ENCODE assay signal across 20 cellular contexts in the genomic region with DNA sequence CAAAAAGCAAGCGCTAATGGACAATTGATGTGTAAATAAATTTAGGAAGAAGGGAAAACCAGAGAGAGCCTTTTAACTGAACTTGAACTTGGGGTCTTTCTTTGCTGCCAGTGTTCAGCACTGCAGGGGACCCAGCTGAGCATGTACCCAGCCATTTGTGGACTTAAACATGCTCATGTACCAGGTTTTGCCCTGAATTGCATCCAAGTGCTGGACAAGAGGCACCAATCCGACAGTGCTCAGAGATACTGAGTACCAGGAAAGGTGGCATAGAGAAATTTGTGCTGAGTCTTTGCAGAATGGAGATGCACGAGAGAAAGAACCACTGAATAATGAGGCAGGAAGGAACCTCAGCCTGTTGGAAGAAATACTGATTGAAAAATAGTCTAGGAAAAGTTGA.
"Had no signal": no experiment of that assay in that cellular context is flagged by ENCODE, and none has a peak within 500 bp of the region (broad histone marks: within the 10 kb centered on the region; RNA-seq: fewer than 3 reads in every experiment).

No MANE protein-coding gene starts in this region.

- H3K9me3 Mint-ChIP-seq: activated CD4-positive, alpha-beta T cell treated with anti-CD3 and anti-CD28 coated beads, Interleukin-2, amount 10 ng/mL, durations not matched to agents 24 days and 14 days; activated naive CD4-positive, alpha-beta T cell treated with anti-CD3 and anti-CD28 coated beads for 36 hours; activated T-cell treated with anti-CD3 and anti-CD28 coated beads, Interleukin-2, amount 50 U/mL, for 24 hours; activated T-helper 2 cell treated with anti-CD3 and anti-CD28 coated beads, Interferon-gamma antibody, Interleukin-2, Interleukin-4, amounts not matched to agents 10 μg/mL and 5 μg/mL and 100 μg/mL, durations not matched to agents 14 hours and 24 hours and 36 hours; brain; naive B cell; stimulated activated naive CD8-positive, alpha-beta T cell treated with anti-CD3 and anti-CD28 coated beads, Interleukin-15, Interleukin-2, amounts not matched to agents 100 ng/mL and 50 ng/mL, for 24 hours; T-cell had no signal

- H3K27ac Mint-ChIP-seq: activated CD4-positive, alpha-beta T cell treated with anti-CD3 and anti-CD28 coated beads, Interleukin-2, amount 10 ng/mL, durations not matched to agents 24 days and 14 days; activated CD8-positive, alpha-beta T cell treated with anti-CD3 and anti-CD28 coated beads, Interleukin-2, amount 10 ng/mL, durations not matched to agents 7 days and 5 days; activated naive CD4-positive, alpha-beta T cell treated with anti-CD3 and anti-CD28 coated beads for 36 hours; activated T-cell treated with anti-CD3 and anti-CD28 coated beads, Interleukin-2, amount 50 U/mL, for 24 hours; activated T-helper 2 cell treated with anti-CD3 and anti-CD28 coated beads, Interferon-gamma antibody, Interleukin-2, Interleukin-4, amounts not matched to agents 10 μg/mL and 5 μg/mL and 100 μg/mL, durations not matched to agents 14 hours and 24 hours and 36 hours; naive B cell; stimulated activated naive CD8-positive, alpha-beta T cell treated with anti-CD3 and anti-CD28 coated beads, Interleukin-15, Interleukin-2, amounts not matched to agents 100 ng/mL and 50 ng/mL, for 24 hours; T-cell had no signal

- H3K4me3 Mint-ChIP-seq: activated CD4-positive, alpha-beta T cell treated with anti-CD3 and anti-CD28 coated beads, Interleukin-2, amount 10 ng/mL, durations not matched to agents 24 days and 14 days; activated CD8-positive, alpha-beta T cell treated with anti-CD3 and anti-CD28 coated beads, Interleukin-2, amount 10 ng/mL, durations not matched to agents 7 days and 5 days; activated naive CD4-positive, alpha-beta T cell treated with anti-CD3 and anti-CD28 coated beads for 36 hours; activated T-cell treated with anti-CD3 and anti-CD28 coated beads, Interleukin-2, amount 50 U/mL, for 24 hours; brain; naive B cell; stimulated activated naive CD8-positive, alpha-beta T cell treated with anti-CD3 and anti-CD28 coated beads, Interleukin-15, Interleukin-2, amounts not matched to agents 100 ng/mL and 50 ng/mL, for 24 hours; T-cell had no signal

- DNase-seq: activated CD4-positive, alpha-beta T cell treated with anti-CD3 and anti-CD28 coated beads, Interleukin-2, amount 10 ng/mL, durations not matched to agents 24 days and 14 days; activated CD8-positive, alpha-beta T cell treated with anti-CD3 and anti-CD28 coated beads, Interleukin-2, amount 10 ng/mL, durations not matched to agents 7 days and 5 days; activated naive CD4-positive, alpha-beta T cell treated with anti-CD3 and anti-CD28 coated beads for 36 hours; activated T-cell treated with anti-CD3 and anti-CD28 coated beads, Interleukin-2, amount 50 U/mL, for 24 hours; central memory CD4-positive, alpha-beta T cell; heart left ventricle; kidney glomerular epithelial cell; left ventricle myocardium inferior; mucosa of descending colon; naive B cell; T-cell had no signal

- H3K4me1 Mint-ChIP-seq: activated CD4-positive, alpha-beta T cell treated with anti-CD3 and anti-CD28 coated beads, Interleukin-2, amount 10 ng/mL, durations not matched to agents 24 days and 14 days; naive B cell; T-cell had no signal

- H3K27me3 ChIP-seq: gastroesophageal sphincter, heart left ventricle, right atrium auricular region, vagina had no signal

- H3K27ac ChIP-seq: left ventricle myocardium inferior, skin epidermis, vagina had no signal

- H3K36me3 Mint-ChIP-seq: naive B cell, T-cell had no signal

- H3K9me3 ChIP-seq: gastroesophageal sphincter, heart left ventricle, left ventricle myocardium inferior, mucosa of descending colon, right atrium auricular region, thoracic aorta, vagina had no signal

- H3K4me3 ChIP-seq: gastroesophageal sphincter, heart left ventricle, left ventricle myocardium inferior, mucosa of descending colon, right atrium auricular region, skin epidermis, vagina had no signal

- H3K27me3 Mint-ChIP-seq: brain, naive B cell had no signal

- ATAC-seq: activated CD8-positive, alpha-beta T cell treated with anti-CD3 and anti-CD28 coated beads, Interleukin-2, amount 10 ng/mL, durations not matched to agents 7 days and 5 days; gastroesophageal sphincter; heart left ventricle; mucosa of descending colon; SK-N-SH treated with all-trans-retinoic acid at 6 μM for 48 hours; T-cell had no signal

- H3K36me3 ChIP-seq: gastroesophageal sphincter, heart left ventricle, left ventricle myocardium inferior, right atrium auricular region, thoracic aorta, vagina had no signal
